ENCODE assay signal across 1 cellular context in genomic region chr2:194602750-194603149, GRCh38.
TF ChIP-seq lines count a peak whose summit lies in the region.

No MANE protein-coding gene starts in this region.

TF ChIP-seq in HepG2, 621 proteins besides CTCF, POLR2A, EP300 and RAD21:
- no peak for TF ChIP-seq AKNA (CRISPR knock-in tag; IDR thresholded peaks at IDR 0.05; ENCODE audit: borderline replicate concordance)
- TF ChIP-seq, protein P1, sequence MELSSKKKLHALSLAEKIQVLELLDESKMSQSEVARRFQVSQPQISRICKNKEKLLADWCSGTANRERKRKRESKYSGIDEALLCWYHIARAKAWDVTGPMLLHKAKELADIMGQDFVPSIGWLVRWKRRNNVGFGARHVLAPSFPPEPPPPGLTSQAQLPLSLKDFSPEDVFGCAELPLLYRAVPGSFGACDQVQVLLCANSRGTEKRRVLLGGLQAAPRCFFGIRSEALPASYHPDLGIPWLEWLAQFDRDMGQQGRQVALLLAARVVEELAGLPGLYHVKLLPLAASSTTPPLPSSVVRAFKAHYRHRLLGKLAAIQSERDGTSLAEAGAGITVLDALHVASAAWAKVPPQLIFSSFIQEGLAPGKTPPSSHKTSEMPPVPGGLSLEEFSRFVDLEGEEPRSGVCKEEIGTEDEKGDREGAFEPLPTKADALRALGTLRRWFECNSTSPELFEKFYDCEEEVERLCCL (CRISPR knock-in tag; IDR thresholded peaks at IDR 0.05; ENCODE audit: borderline replicate concordance): no peak
- TF ChIP-seq FLYWCH1 (CRISPR knock-in tag; IDR thresholded peaks at IDR 0.05): no peak
- TF ChIP-seq THAP11 (CRISPR knock-in tag; IDR thresholded peaks at IDR 0.05): no peak
- TF ChIP-seq, protein P2, sequence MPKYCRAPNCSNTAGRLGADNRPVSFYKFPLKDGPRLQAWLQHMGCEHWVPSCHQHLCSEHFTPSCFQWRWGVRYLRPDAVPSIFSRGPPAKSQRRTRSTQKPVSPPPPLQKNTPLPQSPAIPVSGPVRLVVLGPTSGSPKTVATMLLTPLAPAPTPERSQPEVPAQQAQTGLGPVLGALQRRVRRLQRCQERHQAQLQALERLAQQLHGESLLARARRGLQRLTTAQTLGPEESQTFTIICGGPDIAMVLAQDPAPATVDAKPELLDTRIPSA (CRISPR knock-in tag; IDR thresholded peaks at IDR 0.05; ENCODE audit: borderline replicate concordance): no peak
- TF ChIP-seq RARA (CRISPR knock-in tag; IDR thresholded peaks at IDR 0.05): no peak
- TF ChIP-seq RFX5 (IDR thresholded peaks at IDR 0.05; ENCODE audit: low read depth, low read length): no peak
- TF ChIP-seq ZNF543 (CRISPR knock-in tag; IDR thresholded peaks at IDR 0.05): no peak
